Comparison of ENCODE assay signal across 9 cellular contexts in the genomic region with DNA sequence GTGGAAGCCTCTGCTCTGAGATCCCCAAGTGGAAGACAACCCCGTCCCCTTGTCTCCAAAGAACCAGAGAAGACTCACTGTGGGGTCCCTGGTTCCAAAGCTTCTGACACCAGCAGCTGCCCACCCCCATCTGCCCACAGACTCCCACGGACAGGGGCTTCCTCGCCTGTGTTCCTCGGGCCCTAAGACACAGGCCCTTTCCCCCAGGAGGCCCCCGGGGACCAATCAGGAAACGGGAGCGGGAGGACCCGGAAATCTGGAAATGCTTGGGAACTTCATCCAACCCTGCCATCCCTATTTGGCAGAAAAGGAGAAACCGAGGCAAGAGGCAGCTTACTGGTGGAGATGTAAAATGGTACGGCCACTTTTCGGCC.
A peak's percentile ranks its signal among the peaks of the same experiment; 100 is the strongest.
DNase-seq lines count a peak whose midpoint lies in the region; ATAC-seq, FAIRE-seq and TF ChIP-seq lines count a peak whose summit lies in the region.
"Had no signal": no experiment of that assay in that cellular context is flagged by ENCODE, and none has a peak within 500 bp of the region (broad histone marks: within the 10 kb centered on the region; RNA-seq: fewer than 3 reads in every experiment).

No MANE protein-coding gene starts in this region.

- H3K9me3 ChIP-seq in CD4-positive, CD25-positive, alpha-beta regulatory T cell (ENCODE audit: control insufficient read depth in 2 of 2, low read length in 2 of 2) = no peaks in the 10 kb centered on the region
- H3K9me3 ChIP-seq in OCI-LY3 (ENCODE audit: insufficient read depth, low read length) (no peaks in the 10 kb centered on the region), endothelial cell of umbilical vein (replicated peaks; ENCODE audit: control insufficient read depth, insufficient read depth, low read length) (no peaks in the 10 kb centered on the region), osteoblast (ENCODE audit: low read depth, low read length) (no peaks in the 10 kb centered on the region)

- peak overlapping the region; percentile 74 to 89 (median 86) for H3K4me3 Mint-ChIP-seq in CD4-positive, CD25-positive, alpha-beta regulatory T cell
- H3K4me3 Mint-ChIP-seq in GM23338 = no peak overlapping the region

- H3K4me1 Mint-ChIP-seq in CD4-positive, CD25-positive, alpha-beta regulatory T cell = peaks cover 5 to 74% (median 32%) of the 10 kb centered on the region in 4 donors
- H3K4me1 Mint-ChIP-seq in GM23338 = peaks cover 10% of the 10 kb centered on the region

- H3K9ac ChIP-seq in OCI-LY3 (ENCODE audit: low read length) = peak overlapping the region; percentile 47; the same call in 1 of the 2 replicates
- no peak overlapping the region for H3K9ac ChIP-seq in endothelial cell of umbilical vein (replicated peaks; ENCODE audit: extremely low read depth, insufficient read depth, low read length)

- no peaks in the 10 kb centered on the region for H3F3A ChIP-seq in GM23338 (replicated peaks; ENCODE audit: low read depth)

- peak overlapping the region; percentile 76 for H3K27ac ChIP-seq in CD4-positive, CD25-positive, alpha-beta regulatory T cell (ENCODE audit: insufficient read depth, low read length, poor library complexity, severe bottlenecking)
- H3K27ac ChIP-seq in OCI-LY3 (ENCODE audit: low read length) (peak overlapping the region; percentile 68; the same call in 1 of the 2 replicates), endothelial cell of umbilical vein (ENCODE audit: insufficient read depth, low read depth, low read length) (peak overlapping the region; percentile 56), osteoblast (ENCODE audit: low read depth, low read length) (peak overlapping the region; percentile 64), GM23338 (ENCODE audit: low read depth) (no peak overlapping the region)

- peaks cover 10% of the 10 kb centered on the region for H3K36me3 Mint-ChIP-seq in CD4-positive, CD25-positive, alpha-beta regulatory T cell
- H3K36me3 Mint-ChIP-seq in GM23338 (ENCODE audit: low read depth) = peaks cover 19% of the 10 kb centered on the region

- TF ChIP-seq POLR2A in endothelial cell of umbilical vein (IDR thresholded peaks at IDR 0.05; ENCODE audit: low read depth, low read length) = no peak

- no peak for ATAC-seq in CD4-positive, CD25-positive, alpha-beta regulatory T cell (ENCODE audit: low read depth in 2 of 2)
- ATAC-seq in HG03108 (IDR thresholded peaks at IDR 0.05; ENCODE audit: unreplicated experiment) (no peak), GM18858 (IDR thresholded peaks at IDR 0.05; ENCODE audit: unreplicated experiment) (no peak), GM23338 (no peak)

- no peak for FAIRE-seq in endothelial cell of umbilical vein (lab: Jason Lieb, UNC)

- no peaks in the 10 kb centered on the region for H3K9me1 ChIP-seq in endothelial cell of umbilical vein (replicated peaks; ENCODE audit: control insufficient read depth, extremely low read depth, insufficient read depth, low read length)

- no peak overlapping the region for H3K4me3 ChIP-seq in CD4-positive, CD25-positive, alpha-beta regulatory T cell (ENCODE audit: low read depth, low read length)
- H3K4me3 ChIP-seq in OCI-LY3 (ENCODE audit: low read length) (peak overlapping the region; percentile 66), endothelial cell of umbilical vein (replicated peaks in 1 of 3; ENCODE audit: insufficient read depth in 1 of 3, low read depth in 1 of 3, low read length in 3 of 3) (no peak overlapping the region), osteoblast (ENCODE audit: insufficient read depth, low read length) (no peak overlapping the region), GM23338 (no peak overlapping the region)

- H3K27ac Mint-ChIP-seq in CD4-positive, CD25-positive, alpha-beta regulatory T cell = peak overlapping the region in 2 of 3 donors; percentile 79 to 81
- no peak overlapping the region for H3K27ac Mint-ChIP-seq in GM23338

- dilution Hi-C loops in endothelial cell of umbilical vein (cut with MboI; ENCODE audit: extremely low pct_ligation_motif_present, low sequenced_read_pairs) = no loop called here

- H3K4me1 ChIP-seq in CD4-positive, CD25-positive, alpha-beta regulatory T cell (ENCODE audit: control insufficient read depth, insufficient read depth, low read length, poor library complexity, severe bottlenecking) = peaks cover 70% of the 10 kb centered on the region
- H3K4me1 ChIP-seq in OCI-LY3 (ENCODE audit: low read length) (peaks cover 63% of the 10 kb centered on the region), endothelial cell of umbilical vein (ENCODE audit: control insufficient read depth, extremely low read depth, insufficient read depth, low read length) (peaks cover 29% of the 10 kb centered on the region), osteoblast (ENCODE audit: insufficient read depth, low read length) (peaks cover 35% of the 10 kb centered on the region), GM23338 (ENCODE audit: insufficient read depth) (no peaks in the 10 kb centered on the region)

- no peaks in the 10 kb centered on the region for H3K9me2 ChIP-seq in GM23338 (ENCODE audit: insufficient read depth)

- H3K27me3 Mint-ChIP-seq in CD4-positive, CD25-positive, alpha-beta regulatory T cell = no peaks in the 10 kb centered on the region
- H3K27me3 Mint-ChIP-seq in GM23338 (ENCODE audit: insufficient read depth, low read depth, poor library complexity) = peaks cover 12% of the 10 kb centered on the region

- DNase-seq in CD4-positive, CD25-positive, alpha-beta regulatory T cell = no peak
- DNase-seq in endothelial cell of umbilical vein (ENCODE audit: low read depth, low spot score) (no peak), osteoblast (ENCODE audit: insufficient read length, low spot score, missing footprints) (peak; percentile 80), GM23338 (ENCODE audit: low spot score) (no peak), GM10248 (ENCODE audit: extremely low spot score) (no peak)
- DNase-seq: NCI-H2227 treated with DMSO at 0.1 percent for 48 hours had no signal

- peak overlapping the region; percentile 96 for H3K4me2 ChIP-seq in OCI-LY3 (ENCODE audit: low read length)
- H3K4me2 ChIP-seq in endothelial cell of umbilical vein (ENCODE audit: insufficient read depth, low read length) = no peak overlapping the region
- H3K4me2 ChIP-seq in osteoblast (ENCODE audit: insufficient read depth, low read length) = no peak overlapping the region
- no peak overlapping the region for H3K4me2 ChIP-seq in GM23338

- no TSS peak for BruUV-seq in endothelial cell of umbilical vein (replicated peaks; lab: Mats Ljungman, UMichigan)

- peaks cover 49% of the 10 kb centered on the region for H4K20me1 ChIP-seq in OCI-LY3 (ENCODE audit: insufficient read depth, low read length)
- H4K20me1 ChIP-seq in endothelial cell of umbilical vein (replicated peaks; ENCODE audit: control insufficient read depth, extremely low read depth, insufficient read depth, low read length) = no peaks in the 10 kb centered on the region
- peaks cover 74% of the 10 kb centered on the region for H4K20me1 ChIP-seq in osteoblast (ENCODE audit: insufficient read depth, low read length)
- H4K20me1 ChIP-seq in GM23338 (replicated peaks; ENCODE audit: insufficient read depth) = peaks cover 3% of the 10 kb centered on the region; the same call in 1 of the 2 replicates

- H2AFZ ChIP-seq in OCI-LY3 (ENCODE audit: low read depth, low read length) (no peak overlapping the region), endothelial cell of umbilical vein (ENCODE audit: low read depth, low read length) (no peak overlapping the region), osteoblast (ENCODE audit: low read length) (no peak overlapping the region), GM23338 (no peak overlapping the region)

- TF ChIP-seq CTCF in OCI-LY3 (IDR thresholded peaks at IDR 0.05; ENCODE audit: low read depth, low read length) (no peak), endothelial cell of umbilical vein (IDR thresholded peaks at IDR 0.05; ENCODE audit: extremely low read depth in 1 of 2, insufficient read depth in 1 of 2, low read depth in 1 of 2, low read length in 2 of 2) (no peak), osteoblast (IDR thresholded peaks at IDR 0.05; ENCODE audit: extremely low read depth, low read depth, low read length) (no peak), GM23338 (conservative IDR thresholded peaks at IDR 0.05; ENCODE audit: low read depth in 2 of 2) (no peak), GM10248 (IDR thresholded peaks at IDR 0.05; ENCODE audit: control extremely low read depth, extremely low read depth, low read depth, missing control alignments) (no peak)

- H3K79me2 ChIP-seq in OCI-LY3 (ENCODE audit: low read length) (peaks cover 67% of the 10 kb centered on the region), endothelial cell of umbilical vein (ENCODE audit: control insufficient read depth, insufficient read depth, low read length) (peaks cover 2% of the 10 kb centered on the region), osteoblast (ENCODE audit: insufficient read depth, low read length) (peaks cover 4% of the 10 kb centered on the region), GM23338 (replicated peaks; ENCODE audit: insufficient read depth) (peaks cover 7% of the 10 kb centered on the region)

- H3K36me3 ChIP-seq in CD4-positive, CD25-positive, alpha-beta regulatory T cell (ENCODE audit: control insufficient read depth, insufficient read depth, low read length) = no peaks in the 10 kb centered on the region
- H3K36me3 ChIP-seq in OCI-LY3 (replicated peaks; ENCODE audit: low read depth, low read length) (peaks cover 30% of the 10 kb centered on the region), endothelial cell of umbilical vein (ENCODE audit: control insufficient read depth in 2 of 2, extremely low read depth in 1 of 2, insufficient read depth in 2 of 2, low read length in 2 of 2) (peaks cover 0 to 6% of the 10 kb centered on the region in 2 experiments), osteoblast (ENCODE audit: insufficient read depth, low read length) (peaks cover 18% of the 10 kb centered on the region), GM23338 (ENCODE audit: insufficient read depth) (no peaks in the 10 kb centered on the region)

- POLR2A ChIA-PET in endothelial cell of umbilical vein (lab: Charles Lee) (no interaction called here), GM10248 (lab: Yijun Ruan, JAX) (no interaction called here)

- no peaks in the 10 kb centered on the region for H3K27me3 ChIP-seq in CD4-positive, CD25-positive, alpha-beta regulatory T cell (ENCODE audit: control insufficient read depth, insufficient read depth, low read length)
- no peaks in the 10 kb centered on the region for H3K27me3 ChIP-seq in OCI-LY3 (ENCODE audit: low read depth, low read length)
- H3K27me3 ChIP-seq in endothelial cell of umbilical vein (ENCODE audit: control insufficient read depth in 2 of 2, insufficient read depth in 2 of 2, low read length in 2 of 2) = no peaks in the 10 kb centered on the region
- H3K27me3 ChIP-seq in osteoblast (ENCODE audit: insufficient read depth, low read length) = no peaks in the 10 kb centered on the region
- H3K27me3 ChIP-seq in GM23338 (ENCODE audit: insufficient read depth) = no peaks in the 10 kb centered on the region

- H3K9me3 Mint-ChIP-seq in CD4-positive, CD25-positive, alpha-beta regulatory T cell = no peaks in the 10 kb centered on the region
- H3K9me3 Mint-ChIP-seq in GM23338 = no peaks in the 10 kb centered on the region; the same call in 2 of the 3 replicates

- CTCF ChIA-PET in endothelial cell of umbilical vein (lab: Charles Lee) = interaction anchor here (0.7 to 2.1 kb wide), 3 partner anchors 10 to 64 kb away, joined by 3 to 12 read pairs (median 3); no protein-coding TSS in a partner anchor
- CTCF ChIA-PET in GM10248 (lab: Yijun Ruan, JAX) = interaction anchor here (1.0 to 1.5 kb wide), 4 partner anchors 35 to 317 kb away, joined by 3 to 6 read pairs (median 4); no protein-coding TSS in a partner anchor

- intact Hi-C loops in endothelial cell of umbilical vein (cut with micrococcal nuclease) = loop anchor here (5.0 kb wide), 1 partner anchor 313 kb away; no protein-coding TSS in a partner anchor
